Comparison of ENCODE assay signal across 13 cellular contexts in the genomic region with DNA sequence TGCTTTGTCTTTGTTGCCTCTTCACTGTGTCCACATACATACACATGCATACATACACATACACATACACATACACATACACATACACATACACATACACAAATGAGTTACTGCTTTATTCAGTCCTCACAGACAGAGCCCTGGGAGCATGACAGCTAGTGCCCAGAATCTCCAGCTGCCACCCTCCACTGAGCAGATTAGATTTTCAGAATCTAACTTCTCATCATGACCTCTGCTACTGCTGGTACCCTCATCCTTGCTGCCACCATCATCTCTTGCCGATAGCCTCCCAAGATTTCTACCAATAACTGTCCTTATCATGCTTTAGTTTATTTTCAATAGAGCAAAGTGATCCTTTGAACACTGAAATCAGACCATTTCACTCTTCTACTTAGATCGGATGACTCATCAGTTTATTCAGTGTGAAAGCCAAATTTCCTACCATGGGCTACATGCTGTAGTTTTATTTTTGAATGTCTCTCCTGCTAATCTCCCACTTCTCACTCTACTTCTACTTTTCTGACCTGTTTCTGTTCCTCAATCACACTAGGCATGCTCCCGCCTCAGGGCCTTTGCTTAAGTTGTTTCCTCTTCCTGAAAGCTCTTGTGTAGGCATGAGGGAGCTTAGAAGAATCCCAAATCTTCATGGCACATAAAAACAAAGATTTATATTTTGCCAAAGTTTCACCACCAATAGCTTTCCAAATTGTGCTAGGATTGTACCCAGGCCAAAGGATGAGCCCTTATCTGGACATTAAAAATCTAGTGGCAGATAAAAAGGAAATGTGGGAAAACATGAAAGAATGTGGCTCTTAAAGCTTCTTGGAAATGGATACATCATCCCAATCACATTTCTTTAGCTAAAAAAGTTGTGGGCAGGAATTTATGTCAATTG. TPM values are rescaled to one million over a fixed set of nuclear protein-coding genes. Genes with fewer than 3 reads are reported as not detected.
DNase-seq lines count a peak whose midpoint lies in the region; ATAC-seq and TF ChIP-seq lines count a peak whose summit lies in the region.
"Had no signal": no experiment of that assay in that cellular context is flagged by ENCODE, and none has a peak within 500 bp of the region (broad histone marks: within the 10 kb centered on the region; RNA-seq: fewer than 3 reads in every experiment).

No MANE protein-coding gene starts in this region.

- no peaks in the 10 kb centered on the region for H3K9me2 ChIP-seq in HCT116 (ENCODE audit: insufficient read depth)

- no peaks in the 10 kb centered on the region for H3K36me3 Mint-ChIP-seq in activated B cell treated with CpG ODN at 0.5 μM for 24 hours (ENCODE audit: low read depth)

- H3K36me3 ChIP-seq in HCT116 (ENCODE audit: control insufficient read depth in 1 of 2, insufficient read depth in 2 of 2, low read length in 2 of 2) = no peaks in the 10 kb centered on the region
- H3K36me3 ChIP-seq in left lung = no peaks in the 10 kb centered on the region
- no peaks in the 10 kb centered on the region for H3K36me3 ChIP-seq in effector memory CD4-positive, alpha-beta T cell (ENCODE audit: control insufficient read depth, insufficient read depth, low read length)

- H3K27ac ChIP-seq in HCT116 (ENCODE audit: low read depth, low read length) = no peak overlapping the region
- H3K27ac ChIP-seq in left lung = peak overlapping the region in 1 of 2 donors; percentile 63
- H3K27ac ChIP-seq in effector memory CD4-positive, alpha-beta T cell (ENCODE audit: insufficient read depth, low read length, poor library complexity, severe bottlenecking) = no peak overlapping the region

- no peaks in the 10 kb centered on the region for H3K9me3 ChIP-seq in HCT116 (ENCODE audit: control insufficient read depth in 1 of 2, insufficient read depth in 1 of 2, low read depth in 1 of 2, low read length in 2 of 2)
- H3K9me3 ChIP-seq in left lung = no peaks in the 10 kb centered on the region
- H3K9me3 ChIP-seq in effector memory CD4-positive, alpha-beta T cell (ENCODE audit: control insufficient read depth, low read length) = no peaks in the 10 kb centered on the region

- H3K27me3 ChIP-seq in HCT116 (ENCODE audit: insufficient read depth, low read length) (no peaks in the 10 kb centered on the region), left lung (no peaks in the 10 kb centered on the region)
- H3K27me3 ChIP-seq in effector memory CD4-positive, alpha-beta T cell (replicated peaks; ENCODE audit: control insufficient read depth, insufficient read depth, low read length, poor library complexity, severe bottlenecking) = no peaks in the 10 kb centered on the region

- H3K9ac ChIP-seq in HCT116 (ENCODE audit: low read length) = no peak overlapping the region

- no peaks in the 10 kb centered on the region for H4K20me1 ChIP-seq in HCT116 (ENCODE audit: insufficient read depth)

- H2AFZ ChIP-seq in HCT116 (ENCODE audit: low read depth, low read length, poor library complexity, severe bottlenecking) = peak overlapping the region; percentile 93

- H3K4me1 ChIP-seq in HCT116 (ENCODE audit: control insufficient read depth in 1 of 2, insufficient read depth in 2 of 2, low read length in 2 of 2) = peaks cover 0 to 7% of the 10 kb centered on the region in 2 experiments; a peak in 2 of 4 replicates
- peaks cover 7 to 12% of the 10 kb centered on the region in 2 donors for H3K4me1 ChIP-seq in left lung
- no peaks in the 10 kb centered on the region for H3K4me1 ChIP-seq in effector memory CD4-positive, alpha-beta T cell (ENCODE audit: control insufficient read depth, insufficient read depth, low read length, poor library complexity, severe bottlenecking)

- RAD21 ChIA-PET in HCT116 (lab: Charles Lee; ENCODE audit: low non-redundant PET in 1 of 2, low total read pairs in 2 of 2, uncharacterized antibody in 2 of 2, unreplicated experiment in 2 of 2) = no interaction called here

- no peak overlapping the region for H3K4me3 Mint-ChIP-seq in activated B cell treated with CpG ODN at 0.5 μM for 24 hours
- H3K4me3 Mint-ChIP-seq: H9 had no signal

- TF ChIP-seq CTCF in AG10803 (conservative IDR thresholded peaks at IDR 0.05; ENCODE audit: low read length) = no peak
- TF ChIP-seq CTCF in HCT116 (IDR thresholded peaks at IDR 0.05 in 2 of 3, conservative IDR thresholded peaks at IDR 0.05 in 1 of 3; ENCODE audit: borderline replicate concordance in 1 of 3, insufficient read depth in 1 of 3, low read depth in 2 of 3, low read length in 2 of 3) = no peak
- no peak for TF ChIP-seq CTCF in activated B cell treated with CpG ODN at 0.5 μM for 24 hours (IDR thresholded peaks at IDR 0.05)
- no peak for TF ChIP-seq CTCF in left lung (IDR thresholded peaks at IDR 0.05)

- BruUV-seq in HCT116 (replicated peaks; lab: Mats Ljungman, UMichigan) = no TSS peak

- no peak overlapping the region for H3K4me2 ChIP-seq in HCT116 (ENCODE audit: low read length)

- CTCF ChIA-PET in HCT116 (lab: Charles Lee) (no interaction called here), activated B cell treated with CpG ODN at 0.5 μM for 24 hours (lab: Charles Lee) (no interaction called here)

- H3K4me3 ChIP-seq in AG10803 (ENCODE audit: low read length) (no peak overlapping the region), HCT116 (replicated peaks in 1 of 2; ENCODE audit: low read depth in 1 of 2, low read length in 2 of 2) (no peak overlapping the region), left lung (no peak overlapping the region)
- no peak overlapping the region for H3K4me3 ChIP-seq in effector memory CD4-positive, alpha-beta T cell (ENCODE audit: insufficient read depth, low read depth, low read length, poor library complexity, severe bottlenecking)

- intact Hi-C loops in HCT116 (cut with micrococcal nuclease) = no loop called here
- intact Hi-C loops in activated B cell treated with CpG ODN at 0.5 μM for 24 hours (cut with micrococcal nuclease) = no loop called here
- intact Hi-C loops in left lung (cut with DNase I) = no loop called here
- intact Hi-C loops in posterior vena cava (cut with DNase I) = no loop called here

- H3K4me1 Mint-ChIP-seq in activated B cell treated with CpG ODN at 0.5 μM for 24 hours = peaks cover 29% of the 10 kb centered on the region

- no peaks in the 10 kb centered on the region for H3K79me2 ChIP-seq in HCT116 (ENCODE audit: insufficient read depth, low read length)

- TF ChIP-seq POLR2A in HCT116 (IDR thresholded peaks at IDR 0.05; ENCODE audit: borderline replicate concordance, extremely low read depth, insufficient read depth, insufficient read length) = no peak

- H3K27me3 Mint-ChIP-seq in activated B cell treated with CpG ODN at 0.5 μM for 24 hours = no peaks in the 10 kb centered on the region

- POLR2A ChIA-PET in HCT116 (lab: Charles Lee) = no interaction called here
- POLR2A ChIA-PET in activated B cell treated with CpG ODN at 0.5 μM for 24 hours (lab: Charles Lee) = interaction anchor here (0.5 to 1.4 kb wide), 2 partner anchors 101 to 342 kb away, joined by 3 to 9 read pairs; no protein-coding TSS in a partner anchor

- no peak for TF ChIP-seq RAD21 in HCT116 (IDR thresholded peaks at IDR 0.05; ENCODE audit: low read depth)

- ATAC-seq in HCT116 = no peak
- peak; percentile 64 for ATAC-seq in activated B cell treated with CpG ODN at 0.5 μM for 24 hours (ENCODE audit: low read depth)
- peak; percentile 58 for ATAC-seq in left lung
- ATAC-seq in HG02678 (IDR thresholded peaks at IDR 0.05; ENCODE audit: unreplicated experiment) = no peak

- H3K9me3 Mint-ChIP-seq in activated B cell treated with CpG ODN at 0.5 μM for 24 hours = peaks cover 4% of the 10 kb centered on the region

- DNase-seq in AG10803 (ENCODE audit: low read depth) (peak; percentile 58), HCT116 (ENCODE audit: low read depth, low spot score) (no peak), activated B cell treated with CpG ODN at 0.5 μM for 24 hours (no peak), left lung (peak in 1 of 2 donors; percentile 57), posterior vena cava (ENCODE audit: low spot score) (no peak), 8988T (no peak)
- DNase-seq in effector memory CD4-positive, alpha-beta T cell = no peak
- DNase-seq: activated CD4-positive, alpha-beta T cell treated with anti-CD3 and anti-CD28 coated beads for 4 hours; DMS 273 treated with DMSO at 0.1 percent for 48 hours; H9; NCI-H1092 treated with DMSO at 0.1 percent for 48 hours had no signal

- peak overlapping the region; percentile 72 for H3K27ac Mint-ChIP-seq in activated B cell treated with CpG ODN at 0.5 μM for 24 hours

TF ChIP-seq in HCT116, 20 proteins besides CTCF, POLR2A, EP300 and RAD21 (continues in another document):
- TF ChIP-seq TCF7L2 (IDR thresholded peaks at IDR 0.05; ENCODE audit: borderline replicate concordance, extremely low read depth, insufficient read depth, insufficient read length) (no peak), ZFX (IDR thresholded peaks at IDR 0.05) (no peak), EGR1 (IDR thresholded peaks at IDR 0.05; ENCODE audit: low read depth) (no peak), ZNF274 (IDR thresholded peaks at IDR 0.05; ENCODE audit: low read depth, low read length) (no peak), ELF1 (IDR thresholded peaks at IDR 0.05; ENCODE audit: borderline replicate concordance, low read depth) (no peak), EZH2phosphoT487 (IDR thresholded peaks at IDR 0.05; ENCODE audit: borderline replicate concordance) (no peak), JUND (IDR thresholded peaks at IDR 0.05) (no peak), SRF (IDR thresholded peaks at IDR 0.05; ENCODE audit: low read depth) (no peak)
- TF ChIP-seq, protein P1, sequence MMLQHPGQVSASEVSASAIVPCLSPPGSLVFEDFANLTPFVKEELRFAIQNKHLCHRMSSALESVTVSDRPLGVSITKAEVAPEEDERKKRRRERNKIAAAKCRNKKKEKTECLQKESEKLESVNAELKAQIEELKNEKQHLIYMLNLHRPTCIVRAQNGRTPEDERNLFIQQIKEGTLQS (IDR thresholded peaks at IDR 0.05) = no peak
- TF ChIP-seq, protein P2, sequence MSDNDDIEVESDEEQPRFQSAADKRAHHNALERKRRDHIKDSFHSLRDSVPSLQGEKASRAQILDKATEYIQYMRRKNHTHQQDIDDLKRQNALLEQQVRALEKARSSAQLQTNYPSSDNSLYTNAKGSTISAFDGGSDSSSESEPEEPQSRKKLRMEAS (IDR thresholded peaks at IDR 0.05) = no peak

RNA-seq across cellular contexts. Expression of a gene that starts 42.9 kb away (rescaled TPM):
- total RNA-seq in HCT116 (2021; ENCODE audit: unreplicated experiment) (not detected), activated B cell treated with CpG ODN at 0.5 μM for 24 hours (not detected in 2 replicates), left lung (not detected), posterior vena cava (not detected)
- polyA plus RNA-seq in HCT116 (2012) = not detected in 2 replicates
- total RNA-seq: H9 had no signal
- polyA plus RNA-seq: neural cell had no signal

Comparison
In these comparisons a context has a peak if more than half of its experiments do, and no peak if none do; other contexts are left out.
1. ATAC-seq: peak in activated B cell treated with CpG ODN at 0.5 μM for 24 hours (single experiment) and left lung (single experiment); none in HCT116 (single experiment) and HG02678 (single experiment).